ENCODE assay signal across 23 cellular contexts in genomic region chrX:38919202-38919601, GRCh38.
"Had no signal": no experiment of that assay in that cellular context is flagged by ENCODE, and none has a peak within 500 bp of the region (broad histone marks: within the 10 kb centered on the region; RNA-seq: fewer than 3 reads in every experiment).

No MANE protein-coding gene starts in this region.

- H3K36me3 ChIP-seq: colonic mucosa, WERI-Rb-1 had no signal

- H3K4me3 Mint-ChIP-seq: activated CD4-positive, alpha-beta memory T cell treated with anti-CD3 and anti-CD28 coated beads, Interleukin-2, amount 10 ng/mL, durations not matched to agents 7 days and 5 days; activated CD4-positive, alpha-beta T cell treated with anti-CD3 and anti-CD28 coated beads for 36 hours; activated naive CD4-positive, alpha-beta T cell treated with anti-CD3 and anti-CD28 coated beads for 36 hours; activated naive CD8-positive, alpha-beta T cell treated with anti-CD3 and anti-CD28 coated beads for 36 hours; activated T-helper 17 cell treated with anti-CD3 and anti-CD28 coated beads, Interleukin-2, amount 50 U/mL, for 72 hours; T-cell had no signal

- H3K4me1 Mint-ChIP-seq: activated CD4-positive, alpha-beta memory T cell treated with anti-CD3 and anti-CD28 coated beads, Interleukin-2, amount 10 ng/mL, durations not matched to agents 7 days and 5 days; activated CD4-positive, alpha-beta T cell treated with anti-CD3 and anti-CD28 coated beads for 36 hours; activated T-helper 17 cell treated with anti-CD3 and anti-CD28 coated beads, Interleukin-2, amount 50 U/mL, for 72 hours; T-cell had no signal

- H3K9me3 ChIP-seq: colonic mucosa had no signal

- H3K4me1 ChIP-seq: colonic mucosa had no signal

- H3K27me3 ChIP-seq: colonic mucosa had no signal

- H3K4me3 ChIP-seq: colonic mucosa had no signal

- H3K27ac Mint-ChIP-seq: activated CD4-positive, alpha-beta memory T cell treated with anti-CD3 and anti-CD28 coated beads, Interleukin-2, amount 10 ng/mL, durations not matched to agents 7 days and 5 days; activated CD4-positive, alpha-beta T cell treated with anti-CD3 and anti-CD28 coated beads for 36 hours; activated naive CD4-positive, alpha-beta T cell treated with anti-CD3 and anti-CD28 coated beads for 36 hours; activated naive CD8-positive, alpha-beta T cell treated with anti-CD3 and anti-CD28 coated beads for 36 hours; activated T-helper 17 cell treated with anti-CD3 and anti-CD28 coated beads, Interleukin-2, amount 50 U/mL, for 72 hours; T-cell had no signal

- H3K9me3 Mint-ChIP-seq: activated CD4-positive, alpha-beta memory T cell treated with anti-CD3 and anti-CD28 coated beads, Interleukin-2, amount 10 ng/mL, durations not matched to agents 7 days and 5 days; activated naive CD4-positive, alpha-beta T cell treated with anti-CD3 and anti-CD28 coated beads for 36 hours; activated naive CD8-positive, alpha-beta T cell treated with anti-CD3 and anti-CD28 coated beads for 36 hours; activated T-helper 17 cell treated with anti-CD3 and anti-CD28 coated beads, Interleukin-2, amount 50 U/mL, for 72 hours had no signal

- H3K36me3 Mint-ChIP-seq: activated naive CD8-positive, alpha-beta T cell treated with anti-CD3 and anti-CD28 coated beads for 36 hours; T-cell had no signal

- H3K27ac ChIP-seq: colonic mucosa, WERI-Rb-1 had no signal

- H3K27me3 Mint-ChIP-seq: activated CD4-positive, alpha-beta memory T cell treated with anti-CD3 and anti-CD28 coated beads, Interleukin-2, amount 10 ng/mL, durations not matched to agents 7 days and 5 days; activated CD4-positive, alpha-beta T cell treated with anti-CD3 and anti-CD28 coated beads for 36 hours; activated naive CD8-positive, alpha-beta T cell treated with anti-CD3 and anti-CD28 coated beads for 36 hours; activated T-helper 17 cell treated with anti-CD3 and anti-CD28 coated beads, Interleukin-2, amount 50 U/mL, for 72 hours had no signal

- ATAC-seq: activated CD4-positive, alpha-beta T cell treated with anti-CD3 and anti-CD28 coated beads for 36 hours; activated T-helper 17 cell treated with anti-CD3 and anti-CD28 coated beads, Interleukin-2, amount 50 U/mL, for 72 hours; T-cell had no signal

- DNase-seq: activated CD4-positive, alpha-beta memory T cell treated with anti-CD3 and anti-CD28 coated beads, Interleukin-2, amount 10 ng/mL, durations not matched to agents 7 days and 5 days; activated CD4-positive, alpha-beta T cell treated with anti-CD3 and anti-CD28 coated beads for 36 hours; activated CD4-positive, alpha-beta T cell treated with anti-CD3 and anti-CD28 coated beads, Interleukin-2, amount 50 U/mL, for 1 hour; activated gamma-delta T cell; activated naive CD4-positive, alpha-beta T cell treated with anti-CD3 and anti-CD28 coated beads for 36 hours; activated naive CD8-positive, alpha-beta T cell treated with anti-CD3 and anti-CD28 coated beads for 36 hours; activated T-cell treated with anti-CD3 and anti-CD28 coated beads for 4 hours; activated T-cell treated with anti-CD3 and anti-CD28 coated beads, Interleukin-2, amount 50 U/mL, for 48 hours; colonic mucosa; MM.1S; NCI-H1105; NCI-H1436; NCI-H1694 treated with DMSO at 0.1 percent for 48 hours; NCI-H2029 treated with DMSO at 0.1 percent for 48 hours; NCI-H345; NCI-H510A; NCI-H526 treated with DMSO at 0.1 percent for 48 hours; NCI-H82; NK-92 treated with Interleukin-12 subunit alpha and Interleukin-12 subunit beta, amount 100 ng/mL, for 24 hours; SIG-M5; T-cell; WERI-Rb-1 had no signal
